In the genomic region with DNA sequence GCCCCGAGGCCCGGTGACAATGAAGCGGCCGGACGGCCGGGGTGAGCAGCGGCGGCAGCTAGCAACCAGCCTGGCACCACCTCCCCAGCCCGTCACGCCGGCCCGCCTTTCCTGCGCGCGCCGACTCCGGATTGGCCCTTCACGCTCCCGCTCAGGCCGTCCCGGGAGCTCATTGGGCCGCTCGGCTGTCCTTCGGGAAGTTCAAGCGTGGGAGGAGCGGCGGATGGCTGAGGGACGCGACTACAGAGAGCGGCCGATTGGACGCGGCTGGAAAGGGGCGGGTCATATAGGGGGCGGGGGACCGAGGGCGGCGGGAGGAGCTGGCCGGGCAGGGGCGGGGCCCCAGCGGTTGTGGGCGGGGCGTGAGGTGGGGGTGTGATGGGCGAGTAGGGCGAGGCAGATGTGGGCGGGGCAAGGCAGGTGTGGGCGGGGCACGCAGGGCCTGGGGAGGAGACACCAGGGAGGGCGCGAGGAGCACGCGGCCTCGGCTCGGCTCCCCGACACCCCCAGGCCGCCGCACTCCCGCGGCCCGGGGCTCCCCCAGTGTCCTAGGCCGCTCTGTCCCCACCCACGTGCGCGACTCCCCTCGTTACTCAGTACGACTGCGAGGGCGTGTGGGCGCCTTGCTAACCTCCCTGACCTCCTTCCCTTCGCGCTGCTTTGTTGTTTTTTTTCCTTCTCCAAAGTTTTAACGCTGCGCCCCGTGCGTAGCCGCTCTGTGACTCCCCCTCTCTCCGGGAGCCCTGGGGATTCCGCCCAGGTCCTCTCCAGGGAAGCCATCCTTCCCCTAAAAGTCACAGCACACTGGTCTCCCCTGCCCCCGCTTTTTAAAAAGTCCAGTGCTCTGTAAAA, we compare ENCODE assay signal across 8 cellular contexts. TPM values are rescaled to one million over a fixed set of nuclear protein-coding genes. Genes with fewer than 3 reads are reported as not detected.
DNase-seq lines count a peak whose midpoint lies in the region; ATAC-seq and TF ChIP-seq lines count a peak whose summit lies in the region.

A gene (minus strand): TSS at position 60 of the 852 bp plus-strand sequence. CDS start 2,909 bp downstream, outside the sequence.

- WGBS in testis, 2 donors: 0 to 1% methylated on average over 27 to 76 of the region's 79 CpGs

- peak; percentile 97 for DNase-seq in NCI-H1092 treated with DMSO at 0.1 percent for 48 hours (lab: John Stamatoyannopoulos, UW)
- DNase-seq in glomerular endothelial cell (ENCODE audit: extremely low read depth, low read depth, low spot score): peak; percentile 73
- DNase-seq in occipital lobe (lab: John Stamatoyannopoulos, UW): peak; percentile 99
- DNase-seq in testis: peak; percentile 98

- intact Hi-C loops in testis (cut with DNase I; ENCODE audit: low total_unique reads): no loop called here

- peak within 1 kb of the TSS; percentile 91 for H3K27ac Mint-ChIP-seq in activated naive CD4-positive, alpha-beta T cell treated with anti-CD3 and anti-CD28 coated beads, Interleukin-2, amount 50 U/mL, for 24 hours

- H3K4me3 ChIP-seq in GM08714 (ENCODE audit: low read length) (peak within 1 kb of the TSS; percentile 84), testis (peak within 1 kb of the TSS; percentile 76 to 80)

- peak within 1 kb of the TSS; percentile 87 for H3K4me3 Mint-ChIP-seq in activated naive CD4-positive, alpha-beta T cell treated with anti-CD3 and anti-CD28 coated beads, Interleukin-2, amount 50 U/mL, for 24 hours

- H3K4me1 Mint-ChIP-seq in activated naive CD4-positive, alpha-beta T cell treated with anti-CD3 and anti-CD28 coated beads, Interleukin-2, amount 50 U/mL, for 24 hours: peaks cover 19% of the 10 kb centered on the region

- no peaks in the 10 kb centered on the region for H3K27me3 ChIP-seq in testis

- no peaks in the 10 kb centered on the region for H3K36me3 ChIP-seq in testis (ENCODE audit: low read depth, missing control alignments)

- H3K36me3 Mint-ChIP-seq in activated naive CD4-positive, alpha-beta T cell treated with anti-CD3 and anti-CD28 coated beads, Interleukin-2, amount 50 U/mL, for 24 hours: no peaks in the 10 kb centered on the region

- H3K9me3 Mint-ChIP-seq in activated naive CD4-positive, alpha-beta T cell treated with anti-CD3 and anti-CD28 coated beads, Interleukin-2, amount 50 U/mL, for 24 hours: no peaks in the 10 kb centered on the region

- H3K27ac ChIP-seq in testis: peak within 1 kb of the TSS in 1 of 2 donors; percentile 37

- TF ChIP-seq POLR2A in testis (IDR thresholded peaks at IDR 0.05): no peak

- no peaks in the 10 kb centered on the region for H3K9me3 ChIP-seq in testis

- TF ChIP-seq CTCF in testis (IDR thresholded peaks at IDR 0.05): no peak

- peak; percentile 86 for ATAC-seq in HG02623 (IDR thresholded peaks at IDR 0.05; ENCODE audit: unreplicated experiment)
- peak; percentile 99 for ATAC-seq in SK-N-SH treated with all-trans-retinoic acid at 6 μM for 48 hours

- H3K4me1 ChIP-seq in testis: peaks cover 18% of the 10 kb centered on the region

- H3K27me3 Mint-ChIP-seq in activated naive CD4-positive, alpha-beta T cell treated with anti-CD3 and anti-CD28 coated beads, Interleukin-2, amount 50 U/mL, for 24 hours: no peaks in the 10 kb centered on the region

TF ChIP-seq in SK-N-SH treated with all-trans-retinoic acid at 6 μM for 48 hours, 23 proteins besides CTCF, POLR2A, EP300 and RAD21:
- no peak for TF ChIP-seq ZNF8 (CRISPR knock-in tag; IDR thresholded peaks at IDR 0.05)
- no peak for TF ChIP-seq OSR1 (CRISPR knock-in tag; IDR thresholded peaks at IDR 0.05)
- no peak for TF ChIP-seq ZNF565 (CRISPR knock-in tag; conservative IDR thresholded peaks at IDR 0.05; ENCODE audit: low read depth)
- TF ChIP-seq, protein P1, sequence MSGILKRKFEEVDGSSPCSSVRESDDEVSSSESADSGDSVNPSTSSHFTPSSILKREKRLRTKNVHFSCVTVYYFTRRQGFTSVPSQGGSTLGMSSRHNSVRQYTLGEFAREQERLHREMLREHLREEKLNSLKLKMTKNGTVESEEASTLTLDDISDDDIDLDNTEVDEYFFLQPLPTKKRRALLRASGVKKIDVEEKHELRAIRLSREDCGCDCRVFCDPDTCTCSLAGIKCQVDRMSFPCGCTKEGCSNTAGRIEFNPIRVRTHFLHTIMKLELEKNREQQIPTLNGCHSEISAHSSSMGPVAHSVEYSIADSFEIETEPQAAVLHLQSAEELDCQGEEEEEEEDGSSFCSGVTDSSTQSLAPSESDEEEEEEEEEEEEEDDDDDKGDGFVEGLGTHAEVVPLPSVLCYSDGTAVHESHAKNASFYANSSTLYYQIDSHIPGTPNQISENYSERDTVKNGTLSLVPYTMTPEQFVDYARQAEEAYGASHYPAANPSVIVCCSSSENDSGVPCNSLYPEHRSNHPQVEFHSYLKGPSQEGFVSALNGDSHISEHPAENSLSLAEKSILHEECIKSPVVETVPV (CRISPR knock-in tag; IDR thresholded peaks at IDR 0.05): no peak
- no peak for TF ChIP-seq ZC3H10 (CRISPR knock-in tag; IDR thresholded peaks at IDR 0.05)
- no peak for TF ChIP-seq ZFP30 (CRISPR knock-in tag; IDR thresholded peaks at IDR 0.05)
- TF ChIP-seq PPARA (CRISPR knock-in tag; IDR thresholded peaks at IDR 0.05; ENCODE audit: borderline replicate concordance): no peak
- no peak for TF ChIP-seq ARNTL (CRISPR knock-in tag; IDR thresholded peaks at IDR 0.05; ENCODE audit: borderline replicate concordance, low read depth)
- TF ChIP-seq ZFP3 (CRISPR knock-in tag; IDR thresholded peaks at IDR 0.05): no peak
- TF ChIP-seq, protein P2, sequence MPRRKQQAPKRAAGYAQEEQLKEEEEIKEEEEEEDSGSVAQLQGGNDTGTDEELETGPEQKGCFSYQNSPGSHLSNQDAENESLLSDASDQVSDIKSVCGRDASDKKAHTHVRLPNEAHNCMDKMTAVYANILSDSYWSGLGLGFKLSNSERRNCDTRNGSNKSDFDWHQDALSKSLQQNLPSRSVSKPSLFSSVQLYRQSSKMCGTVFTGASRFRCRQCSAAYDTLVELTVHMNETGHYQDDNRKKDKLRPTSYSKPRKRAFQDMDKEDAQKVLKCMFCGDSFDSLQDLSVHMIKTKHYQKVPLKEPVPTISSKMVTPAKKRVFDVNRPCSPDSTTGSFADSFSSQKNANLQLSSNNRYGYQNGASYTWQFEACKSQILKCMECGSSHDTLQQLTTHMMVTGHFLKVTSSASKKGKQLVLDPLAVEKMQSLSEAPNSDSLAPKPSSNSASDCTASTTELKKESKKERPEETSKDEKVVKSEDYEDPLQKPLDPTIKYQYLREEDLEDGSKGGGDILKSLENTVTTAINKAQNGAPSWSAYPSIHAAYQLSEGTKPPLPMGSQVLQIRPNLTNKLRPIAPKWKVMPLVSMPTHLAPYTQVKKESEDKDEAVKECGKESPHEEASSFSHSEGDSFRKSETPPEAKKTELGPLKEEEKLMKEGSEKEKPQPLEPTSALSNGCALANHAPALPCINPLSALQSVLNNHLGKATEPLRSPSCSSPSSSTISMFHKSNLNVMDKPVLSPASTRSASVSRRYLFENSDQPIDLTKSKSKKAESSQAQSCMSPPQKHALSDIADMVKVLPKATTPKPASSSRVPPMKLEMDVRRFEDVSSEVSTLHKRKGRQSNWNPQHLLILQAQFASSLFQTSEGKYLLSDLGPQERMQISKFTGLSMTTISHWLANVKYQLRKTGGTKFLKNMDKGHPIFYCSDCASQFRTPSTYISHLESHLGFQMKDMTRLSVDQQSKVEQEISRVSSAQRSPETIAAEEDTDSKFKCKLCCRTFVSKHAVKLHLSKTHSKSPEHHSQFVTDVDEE (CRISPR knock-in tag; IDR thresholded peaks at IDR 0.05): no peak
- no peak for TF ChIP-seq TOX (CRISPR knock-in tag; IDR thresholded peaks at IDR 0.05; ENCODE audit: borderline replicate concordance)
- TF ChIP-seq, protein P3, sequence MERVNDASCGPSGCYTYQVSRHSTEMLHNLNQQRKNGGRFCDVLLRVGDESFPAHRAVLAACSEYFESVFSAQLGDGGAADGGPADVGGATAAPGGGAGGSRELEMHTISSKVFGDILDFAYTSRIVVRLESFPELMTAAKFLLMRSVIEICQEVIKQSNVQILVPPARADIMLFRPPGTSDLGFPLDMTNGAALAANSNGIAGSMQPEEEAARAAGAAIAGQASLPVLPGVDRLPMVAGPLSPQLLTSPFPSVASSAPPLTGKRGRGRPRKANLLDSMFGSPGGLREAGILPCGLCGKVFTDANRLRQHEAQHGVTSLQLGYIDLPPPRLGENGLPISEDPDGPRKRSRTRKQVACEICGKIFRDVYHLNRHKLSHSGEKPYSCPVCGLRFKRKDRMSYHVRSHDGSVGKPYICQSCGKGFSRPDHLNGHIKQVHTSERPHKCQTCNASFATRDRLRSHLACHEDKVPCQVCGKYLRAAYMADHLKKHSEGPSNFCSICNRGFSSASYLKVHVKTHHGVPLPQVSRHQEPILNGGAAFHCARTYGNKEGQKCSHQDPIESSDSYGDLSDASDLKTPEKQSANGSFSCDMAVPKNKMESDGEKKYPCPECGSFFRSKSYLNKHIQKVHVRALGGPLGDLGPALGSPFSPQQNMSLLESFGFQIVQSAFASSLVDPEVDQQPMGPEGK (CRISPR knock-in tag; IDR thresholded peaks at IDR 0.05; ENCODE audit: borderline replicate concordance): no peak

RNA-seq across cellular contexts. Expression of the gene that starts here (rescaled TPM):
- total RNA-seq in glomerular endothelial cell: 14.6 and 15.2 TPM in 2 replicates
- 10.5 TPM for total RNA-seq in occipital lobe
- 10 to 100 TPM; 42.9 to 48.7 TPM for total RNA-seq in testis
- polyA plus RNA-seq in testis (ENCODE audit: insufficient read depth, low read depth, low replicate concordance): 28.9 TPM
